Comparison of ENCODE assay signal across 27 cellular contexts in genomic region chr7:72413290-72413689, GRCh38. TPM values are rescaled to one million over a fixed set of nuclear protein-coding genes. Genes with fewer than 3 reads are reported as not detected.
"Had no signal": no experiment of that assay in that cellular context is flagged by ENCODE, and none has a peak within 500 bp of the region (broad histone marks: within the 10 kb centered on the region; RNA-seq: fewer than 3 reads in every experiment).

No MANE protein-coding gene starts in this region.

- H3K36me3 ChIP-seq: esophagus squamous epithelium, heart right ventricle, lower lobe of right lung, prostate gland, right atrium auricular region, spleen, tibial artery had no signal

- DNase-seq: cortex of kidney; effector memory CD8-positive, alpha-beta T cell; erythroblast; esophagus squamous epithelium; foreskin melanocyte; glutamatergic neuron; heart right ventricle; hippocampal formation; immature natural killer cell; islet precursor cell; kidney glomerular epithelial cell; left ventricle myocardium superior; lower lobe of right lung; stimulated activated CD4-positive, alpha-beta T cell treated with anti-CD3 and anti-CD28 coated beads, Interleukin-4, amount 100 ng/mL, for 4 hours; stimulated activated naive CD8-positive, alpha-beta T cell treated with anti-CD3 and anti-CD28 coated beads, Interleukin-15, Interleukin-2, amounts not matched to agents 100 U/mL and 50 U/mL, for 24 hours; substantia nigra; testis; tibial artery had no signal

- H3K4me1 ChIP-seq: esophagus squamous epithelium, heart right ventricle, lower lobe of right lung, prostate gland, right atrium auricular region, spleen, testis, tibial artery had no signal

- H3K9me3 ChIP-seq: esophagus squamous epithelium, lower lobe of right lung, prostate gland, right atrium auricular region, testis, tibial artery had no signal

- ATAC-seq: effector memory CD8-positive, alpha-beta T cell; heart right ventricle; left ventricle myocardium superior; lower lobe of right lung; natural killer cell treated with Interleukin-12 subunit alpha and Interleukin-12 subunit beta and Interleukin-15 and Interleukin-18, amount 100 ng/mL, for 72 hours; stimulated activated memory B cell treated with anti-CD40 and anti-IgM and Interleukin-4, amounts not matched to agents 10 μg/mL and 1 μg/mL and 100 μg/mL, for 72 hours; stimulated activated naive CD8-positive, alpha-beta T cell treated with anti-CD3 and anti-CD28 coated beads, Interleukin-15, Interleukin-2, amounts not matched to agents 100 U/mL and 50 U/mL, for 24 hours had no signal

- FAIRE-seq: endometrium had no signal

- H3K27ac ChIP-seq: esophagus squamous epithelium, heart right ventricle, lower lobe of right lung, prostate gland, right atrium auricular region, skin epidermis, spleen, testis, tibial artery had no signal

- H3K27me3 ChIP-seq: esophagus squamous epithelium, heart right ventricle, right atrium auricular region, spleen, testis, tibial artery had no signal

- H3K4me3 ChIP-seq: esophagus squamous epithelium, heart right ventricle, lower lobe of right lung, prostate gland, right atrium auricular region, skin epidermis, spleen, testis, tibial artery had no signal

RNA-seq across cellular contexts. Expression of gene CALN1, which starts 1.2 kb away (rescaled TPM):
- total RNA-seq: heart right ventricle; left ventricle myocardium superior; lower lobe of right lung; mesenteric fat pad; natural killer cell treated with Interleukin-12 subunit alpha and Interleukin-12 subunit beta and Interleukin-15 and Interleukin-18, amount 100 ng/mL, for 72 hours; osteocyte; right atrium auricular region had no signal
- polyA plus RNA-seq: heart right ventricle, immature natural killer cell had no signal
